Comparison of ENCODE assay signal across 15 cellular contexts in genomic region chrX:29071525-29071924, GRCh38.
"Had no signal": no experiment of that assay in that cellular context is flagged by ENCODE, and none has a peak within 500 bp of the region (broad histone marks: within the 10 kb centered on the region; RNA-seq: fewer than 3 reads in every experiment).

No MANE protein-coding gene starts in this region.

- H3K9me3 ChIP-seq: breast epithelium, lower lobe of right lung, right atrium auricular region had no signal

- H3K27me3 ChIP-seq: breast epithelium, right atrium auricular region had no signal

- H3K4me1 ChIP-seq: breast epithelium, lower lobe of right lung, right atrium auricular region had no signal

- DNase-seq: activated CD4-positive, alpha-beta T cell treated with anti-CD3 and anti-CD28 coated beads, Interleukin-2, amount 10 ng/mL, durations not matched to agents 24 days and 14 days; activated CD4-positive, CD25-positive, alpha-beta regulatory T cell; activated CD8-positive, alpha-beta memory T cell treated with anti-CD3 and anti-CD28 coated beads, Interleukin-2, amount 50 U/mL, for 48 hours; activated gamma-delta T cell treated with Interleukin-2 at 50 U/mL for 16 hours; activated naive CD8-positive, alpha-beta T cell treated with anti-CD3 and anti-CD28 coated beads for 36 hours; dorsolateral prefrontal cortex; head of caudate nucleus; immature natural killer cell; lower lobe of right lung; occipital lobe; small intestine; stimulated activated CD4-positive, alpha-beta T cell treated with anti-CD3 and anti-CD28 coated beads, Interleukin-4, amount 100 ng/mL, for 24 hours; stimulated activated naive CD8-positive, alpha-beta T cell treated with anti-CD3 and anti-CD28 coated beads, Interleukin-15, Interleukin-2, amounts not matched to agents 100 U/mL and 50 U/mL, for 24 hours had no signal

- H3K4me3 ChIP-seq: breast epithelium, dorsolateral prefrontal cortex, lower lobe of right lung, right atrium auricular region had no signal

- H3K27ac ChIP-seq: breast epithelium, lower lobe of right lung, right atrium auricular region had no signal

- H3K36me3 ChIP-seq: breast epithelium, lower lobe of right lung, right atrium auricular region had no signal

- ATAC-seq: lower lobe of right lung; stimulated activated naive CD8-positive, alpha-beta T cell treated with anti-CD3 and anti-CD28 coated beads, Interleukin-15, Interleukin-2, amounts not matched to agents 100 U/mL and 50 U/mL, for 24 hours had no signal

- FAIRE-seq: small intestine had no signal
